Comparison of ENCODE assay signal across 8 cellular contexts in genomic region chr21:25561668-25562641, GRCh38. TPM values are rescaled to one million over a fixed set of nuclear protein-coding genes. Genes with fewer than 3 reads are reported as not detected.
A peak's percentile ranks its signal among the peaks of the same experiment; 100 is the strongest.
DNase-seq lines count a peak whose midpoint lies in the region; ATAC-seq, FAIRE-seq and TF ChIP-seq lines count a peak whose summit lies in the region.

No MANE protein-coding gene starts in this region.

- POLR2A ChIA-PET in GM10248 (lab: Yijun Ruan, JAX) (interaction anchor here (0.6 to 1.5 kb wide), 7 partner anchors 20 to 1368 kb away, joined by 3 to 7 read pairs (median 4); no protein-coding TSS in a partner anchor), endothelial cell of umbilical vein (lab: Charles Lee) (no interaction called here)

- peak; percentile 63 for FAIRE-seq in endothelial cell of umbilical vein (lab: Jason Lieb, UNC)

- peak overlapping the region; percentile 98 for H3K4me2 ChIP-seq in endothelial cell of umbilical vein (ENCODE audit: insufficient read depth, low read length)

- H2AFZ ChIP-seq in endothelial cell of umbilical vein (ENCODE audit: low read depth, low read length): peak overlapping the region; percentile 88

- no peaks in the 10 kb centered on the region for H3K9me3 Mint-ChIP-seq in stimulated activated effector memory CD8-positive, alpha-beta T cell treated with anti-CD3 and anti-CD28 coated beads, Interleukin-12 subunit alpha, Interleukin-12 subunit beta, amount 100 ng/mL, for 72 hours

- ATAC-seq in stimulated activated effector memory CD8-positive, alpha-beta T cell treated with anti-CD3 and anti-CD28 coated beads, Interleukin-12 subunit alpha, Interleukin-12 subunit beta, amount 100 ng/mL, for 72 hours: peak; percentile 80

- no TSS peak for BruUV-seq in endothelial cell of umbilical vein (replicated peaks; lab: Mats Ljungman, UMichigan)

- H3K36me3 ChIP-seq in endothelial cell of umbilical vein (ENCODE audit: control insufficient read depth in 2 of 2, extremely low read depth in 1 of 2, insufficient read depth in 2 of 2, low read length in 2 of 2): peaks cover 0 to 4% of the 10 kb centered on the region in 2 experiments

- H3K27ac Mint-ChIP-seq in stimulated activated effector memory CD8-positive, alpha-beta T cell treated with anti-CD3 and anti-CD28 coated beads, Interleukin-12 subunit alpha, Interleukin-12 subunit beta, amount 100 ng/mL, for 72 hours: peak overlapping the region; percentile 98

- H3K4me1 Mint-ChIP-seq in stimulated activated effector memory CD8-positive, alpha-beta T cell treated with anti-CD3 and anti-CD28 coated beads, Interleukin-12 subunit alpha, Interleukin-12 subunit beta, amount 100 ng/mL, for 72 hours: peaks cover 56% of the 10 kb centered on the region

- no peaks in the 10 kb centered on the region for H3K9me1 ChIP-seq in endothelial cell of umbilical vein (replicated peaks; ENCODE audit: control insufficient read depth, extremely low read depth, insufficient read depth, low read length)

- peaks cover 27% of the 10 kb centered on the region for H3K4me1 ChIP-seq in endothelial cell of umbilical vein (ENCODE audit: control insufficient read depth, extremely low read depth, insufficient read depth, low read length)

- H3K4me3 ChIP-seq in HFF-Myc (replicated peaks; ENCODE audit: low read depth, low read length) (peak overlapping the region; percentile 67), NB4 (ENCODE audit: low read depth, low read length) (peak overlapping the region; percentile 81), endothelial cell of umbilical vein (replicated peaks in 1 of 3; ENCODE audit: insufficient read depth in 1 of 3, low read depth in 1 of 3, low read length in 3 of 3) (peak overlapping the region; percentile 62 to 97 (median 96))

- no peaks in the 10 kb centered on the region for H4K20me1 ChIP-seq in endothelial cell of umbilical vein (replicated peaks; ENCODE audit: control insufficient read depth, extremely low read depth, insufficient read depth, low read length)

- peak overlapping the region; percentile 89 for H3K27ac ChIP-seq in endothelial cell of umbilical vein (ENCODE audit: insufficient read depth, low read depth, low read length)

- DNase-seq in GM10248 (ENCODE audit: extremely low spot score) (peak; percentile 66), HFF-Myc (ENCODE audit: extremely low read depth, low read depth) (peak; percentile 30), NB4 (ENCODE audit: low read depth) (peak; percentile 88), endothelial cell of umbilical vein (ENCODE audit: low read depth, low spot score) (peak; percentile 82), myocyte (ENCODE audit: low read depth) (peak; percentile 71), midbrain (lab: John Stamatoyannopoulos, UW) (no peak)
- peak; percentile 37 for DNase-seq in activated CD8-positive, alpha-beta memory T cell treated with anti-CD3 and anti-CD28 coated beads for 1 hour (ENCODE audit: extremely low read depth in 1 of 2, low read depth in 1 of 2)
- peak; percentile 81 to 96 for DNase-seq in stimulated activated effector memory CD8-positive, alpha-beta T cell treated with anti-CD3 and anti-CD28 coated beads, Interleukin-12 subunit alpha, Interleukin-12 subunit beta, amount 100 ng/mL, for 72 hours (ENCODE audit: low spot score in 2 of 2)

- CTCF ChIA-PET in GM10248 (lab: Yijun Ruan, JAX): interaction anchor here (1.0 to 1.9 kb wide), 10 partner anchors 9 to 141 kb away, joined by 3 to 5 read pairs (median 4); no protein-coding TSS in a partner anchor
- CTCF ChIA-PET in endothelial cell of umbilical vein (lab: Charles Lee): interaction anchor here (1.0 to 2.0 kb wide), 4 partner anchors 12 to 137 kb away, joined by 3 to 7 read pairs (median 3); no protein-coding TSS in a partner anchor

- TF ChIP-seq CTCF in GM10248 (IDR thresholded peaks at IDR 0.05; ENCODE audit: control extremely low read depth, extremely low read depth, low read depth, missing control alignments) (peak; percentile 35), HFF-Myc (IDR thresholded peaks at IDR 0.05; ENCODE audit: low read depth, low read length, missing control alignments) (peak; percentile 15), NB4 (IDR thresholded peaks at IDR 0.05; ENCODE audit: low read depth, low read length) (peak; percentile 1), endothelial cell of umbilical vein (IDR thresholded peaks at IDR 0.05; ENCODE audit: extremely low read depth in 1 of 2, insufficient read depth in 1 of 2, low read depth in 1 of 2, low read length in 2 of 2) (peak in 1 of 2 donors; percentile 36)

- peaks cover 50% of the 10 kb centered on the region for H3K79me2 ChIP-seq in endothelial cell of umbilical vein (ENCODE audit: control insufficient read depth, insufficient read depth, low read length)

- peak overlapping the region; percentile 83 for H3K4me3 Mint-ChIP-seq in stimulated activated effector memory CD8-positive, alpha-beta T cell treated with anti-CD3 and anti-CD28 coated beads, Interleukin-12 subunit alpha, Interleukin-12 subunit beta, amount 100 ng/mL, for 72 hours

- H3K9me3 ChIP-seq in endothelial cell of umbilical vein (replicated peaks; ENCODE audit: control insufficient read depth, insufficient read depth, low read length): no peaks in the 10 kb centered on the region

- TF ChIP-seq POLR2A in NB4 (IDR thresholded peaks at IDR 0.05; ENCODE audit: extremely low read depth, insufficient read length) (peak; percentile 48), endothelial cell of umbilical vein (IDR thresholded peaks at IDR 0.05; ENCODE audit: low read depth, low read length) (peak; percentile 82)

- H3K36me3 Mint-ChIP-seq in stimulated activated effector memory CD8-positive, alpha-beta T cell treated with anti-CD3 and anti-CD28 coated beads, Interleukin-12 subunit alpha, Interleukin-12 subunit beta, amount 100 ng/mL, for 72 hours: peaks cover 67% of the 10 kb centered on the region

- H3K27me3 ChIP-seq in endothelial cell of umbilical vein (ENCODE audit: control insufficient read depth in 2 of 2, insufficient read depth in 2 of 2, low read length in 2 of 2): no peaks in the 10 kb centered on the region

- intact Hi-C loops in endothelial cell of umbilical vein (cut with micrococcal nuclease): loop anchor here (1.0 to 5.0 kb wide), 4 partner anchors 45 to 210 kb away; partner anchors contain the start of gene MRPL39

- peak overlapping the region; percentile 91 for H3K9ac ChIP-seq in endothelial cell of umbilical vein (replicated peaks; ENCODE audit: extremely low read depth, insufficient read depth, low read length)

- dilution Hi-C loops in endothelial cell of umbilical vein (cut with MboI; ENCODE audit: extremely low pct_ligation_motif_present, low sequenced_read_pairs): no loop called here

TF ChIP-seq in endothelial cell of umbilical vein, 7 proteins besides CTCF, POLR2A, EP300 and RAD21:
- TF ChIP-seq MAX (IDR thresholded peaks at IDR 0.05; ENCODE audit: insufficient read depth, insufficient read length) (peak; percentile 4), JUN (IDR thresholded peaks at IDR 0.05; ENCODE audit: borderline replicate concordance, insufficient read depth, insufficient read length, low read depth) (no peak), EZH2 (IDR thresholded peaks at IDR 0.05; ENCODE audit: borderline replicate concordance, low read depth, low read length, severe bottlenecking) (no peak), GATA2 (IDR thresholded peaks at IDR 0.05; ENCODE audit: insufficient read depth, insufficient read length, low read depth, low read length) (peak; percentile 15), MYC (IDR thresholded peaks at IDR 0.05; ENCODE audit: low read depth, low read length) (peak; percentile 33), FOS (IDR thresholded peaks at IDR 0.05; ENCODE audit: borderline replicate concordance, insufficient read depth, low read length) (peak; percentile 85), POLR2AphosphoS5 (IDR thresholded peaks at IDR 0.05; ENCODE audit: insufficient read depth, low read depth, low read length) (peak; percentile 88)

RNA-seq across cellular contexts. Expression of gene MRPL39, which starts 45.3 kb away (rescaled TPM):
- total RNA-seq in endothelial cell of umbilical vein: 25.2 and 28.1 TPM in 2 replicates
- 7.8 and 10.4 TPM in 2 replicates for polyA plus RNA-seq in endothelial cell of umbilical vein
- 18.7 and 21.0 TPM in 2 replicates for polyA plus RNA-seq in endothelial cell of umbilical vein (2011; cell fraction: cytosol; rRNA removed)
- polyA plus RNA-seq in endothelial cell of umbilical vein (2011; cell fraction: nucleus; rRNA removed): 12.7 and 15.4 TPM in 2 replicates
- polyA plus RNA-seq in endothelial cell of umbilical vein (2012): 34.0 and 51.4 TPM in 2 replicates
- 10.0 and 11.1 TPM in 2 replicates for polyA minus RNA-seq in endothelial cell of umbilical vein
- polyA minus RNA-seq in endothelial cell of umbilical vein (2011; cell fraction: cytosol; rRNA and poly(A)+ RNA removed): 20.0 TPM
- 6.5 and 7.1 TPM in 2 replicates for polyA minus RNA-seq in endothelial cell of umbilical vein (2011; cell fraction: nucleus; rRNA and poly(A)+ RNA removed)
- 33.2 and 46.0 TPM in 2 replicates for total RNA-seq in myocyte
- 20.1 TPM for polyA plus RNA-seq in myocyte (2012)
